1 cellular context compared by ENCODE assay signal in the genomic region with DNA sequence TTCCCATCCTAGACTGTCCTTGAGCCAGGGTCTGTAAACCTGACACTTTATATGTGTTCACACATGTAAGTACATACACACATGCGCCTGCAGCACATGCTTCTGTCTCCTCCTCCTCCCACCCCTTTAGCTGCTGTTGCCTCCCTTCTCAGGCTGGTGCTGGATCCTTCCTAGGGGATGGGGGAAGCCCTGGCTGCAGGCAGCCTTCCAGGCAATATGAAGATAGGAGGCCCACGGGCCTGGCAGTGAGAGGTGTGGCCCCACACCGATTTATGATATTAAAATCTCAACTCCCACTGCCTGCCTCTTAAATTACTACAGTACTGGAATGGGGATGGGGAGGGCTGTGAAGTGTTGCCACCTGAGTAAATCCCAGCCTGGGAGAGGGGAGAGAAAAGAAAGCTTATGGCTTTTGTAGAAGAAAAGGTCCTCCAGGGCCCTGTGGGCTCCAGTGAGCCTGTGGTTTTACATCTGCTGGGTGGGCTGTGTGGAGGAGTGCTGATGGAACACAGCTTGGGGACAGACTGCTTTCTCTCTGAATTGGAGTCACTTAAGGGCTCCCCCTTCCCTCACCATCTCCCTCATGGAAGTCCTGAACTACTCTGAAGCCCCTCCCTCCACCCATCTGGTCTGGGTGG.
TF ChIP-seq lines count a peak whose summit lies in the region.

No MANE protein-coding gene starts in this region.

TF ChIP-seq in H1, 55 proteins besides CTCF, POLR2A, EP300 and RAD21:
- TF ChIP-seq CTBP2 (IDR thresholded peaks at IDR 0.05; ENCODE audit: borderline replicate concordance, insufficient read depth, insufficient read length, low read length) = no peak
- no peak for TF ChIP-seq HDAC2 (IDR thresholded peaks at IDR 0.05; ENCODE audit: borderline replicate concordance in 1 of 2, low read depth in 2 of 2, low read length in 2 of 2)
- no peak for TF ChIP-seq TBP (IDR thresholded peaks at IDR 0.05; ENCODE audit: low read depth, low read length)
- TF ChIP-seq, protein P1, sequence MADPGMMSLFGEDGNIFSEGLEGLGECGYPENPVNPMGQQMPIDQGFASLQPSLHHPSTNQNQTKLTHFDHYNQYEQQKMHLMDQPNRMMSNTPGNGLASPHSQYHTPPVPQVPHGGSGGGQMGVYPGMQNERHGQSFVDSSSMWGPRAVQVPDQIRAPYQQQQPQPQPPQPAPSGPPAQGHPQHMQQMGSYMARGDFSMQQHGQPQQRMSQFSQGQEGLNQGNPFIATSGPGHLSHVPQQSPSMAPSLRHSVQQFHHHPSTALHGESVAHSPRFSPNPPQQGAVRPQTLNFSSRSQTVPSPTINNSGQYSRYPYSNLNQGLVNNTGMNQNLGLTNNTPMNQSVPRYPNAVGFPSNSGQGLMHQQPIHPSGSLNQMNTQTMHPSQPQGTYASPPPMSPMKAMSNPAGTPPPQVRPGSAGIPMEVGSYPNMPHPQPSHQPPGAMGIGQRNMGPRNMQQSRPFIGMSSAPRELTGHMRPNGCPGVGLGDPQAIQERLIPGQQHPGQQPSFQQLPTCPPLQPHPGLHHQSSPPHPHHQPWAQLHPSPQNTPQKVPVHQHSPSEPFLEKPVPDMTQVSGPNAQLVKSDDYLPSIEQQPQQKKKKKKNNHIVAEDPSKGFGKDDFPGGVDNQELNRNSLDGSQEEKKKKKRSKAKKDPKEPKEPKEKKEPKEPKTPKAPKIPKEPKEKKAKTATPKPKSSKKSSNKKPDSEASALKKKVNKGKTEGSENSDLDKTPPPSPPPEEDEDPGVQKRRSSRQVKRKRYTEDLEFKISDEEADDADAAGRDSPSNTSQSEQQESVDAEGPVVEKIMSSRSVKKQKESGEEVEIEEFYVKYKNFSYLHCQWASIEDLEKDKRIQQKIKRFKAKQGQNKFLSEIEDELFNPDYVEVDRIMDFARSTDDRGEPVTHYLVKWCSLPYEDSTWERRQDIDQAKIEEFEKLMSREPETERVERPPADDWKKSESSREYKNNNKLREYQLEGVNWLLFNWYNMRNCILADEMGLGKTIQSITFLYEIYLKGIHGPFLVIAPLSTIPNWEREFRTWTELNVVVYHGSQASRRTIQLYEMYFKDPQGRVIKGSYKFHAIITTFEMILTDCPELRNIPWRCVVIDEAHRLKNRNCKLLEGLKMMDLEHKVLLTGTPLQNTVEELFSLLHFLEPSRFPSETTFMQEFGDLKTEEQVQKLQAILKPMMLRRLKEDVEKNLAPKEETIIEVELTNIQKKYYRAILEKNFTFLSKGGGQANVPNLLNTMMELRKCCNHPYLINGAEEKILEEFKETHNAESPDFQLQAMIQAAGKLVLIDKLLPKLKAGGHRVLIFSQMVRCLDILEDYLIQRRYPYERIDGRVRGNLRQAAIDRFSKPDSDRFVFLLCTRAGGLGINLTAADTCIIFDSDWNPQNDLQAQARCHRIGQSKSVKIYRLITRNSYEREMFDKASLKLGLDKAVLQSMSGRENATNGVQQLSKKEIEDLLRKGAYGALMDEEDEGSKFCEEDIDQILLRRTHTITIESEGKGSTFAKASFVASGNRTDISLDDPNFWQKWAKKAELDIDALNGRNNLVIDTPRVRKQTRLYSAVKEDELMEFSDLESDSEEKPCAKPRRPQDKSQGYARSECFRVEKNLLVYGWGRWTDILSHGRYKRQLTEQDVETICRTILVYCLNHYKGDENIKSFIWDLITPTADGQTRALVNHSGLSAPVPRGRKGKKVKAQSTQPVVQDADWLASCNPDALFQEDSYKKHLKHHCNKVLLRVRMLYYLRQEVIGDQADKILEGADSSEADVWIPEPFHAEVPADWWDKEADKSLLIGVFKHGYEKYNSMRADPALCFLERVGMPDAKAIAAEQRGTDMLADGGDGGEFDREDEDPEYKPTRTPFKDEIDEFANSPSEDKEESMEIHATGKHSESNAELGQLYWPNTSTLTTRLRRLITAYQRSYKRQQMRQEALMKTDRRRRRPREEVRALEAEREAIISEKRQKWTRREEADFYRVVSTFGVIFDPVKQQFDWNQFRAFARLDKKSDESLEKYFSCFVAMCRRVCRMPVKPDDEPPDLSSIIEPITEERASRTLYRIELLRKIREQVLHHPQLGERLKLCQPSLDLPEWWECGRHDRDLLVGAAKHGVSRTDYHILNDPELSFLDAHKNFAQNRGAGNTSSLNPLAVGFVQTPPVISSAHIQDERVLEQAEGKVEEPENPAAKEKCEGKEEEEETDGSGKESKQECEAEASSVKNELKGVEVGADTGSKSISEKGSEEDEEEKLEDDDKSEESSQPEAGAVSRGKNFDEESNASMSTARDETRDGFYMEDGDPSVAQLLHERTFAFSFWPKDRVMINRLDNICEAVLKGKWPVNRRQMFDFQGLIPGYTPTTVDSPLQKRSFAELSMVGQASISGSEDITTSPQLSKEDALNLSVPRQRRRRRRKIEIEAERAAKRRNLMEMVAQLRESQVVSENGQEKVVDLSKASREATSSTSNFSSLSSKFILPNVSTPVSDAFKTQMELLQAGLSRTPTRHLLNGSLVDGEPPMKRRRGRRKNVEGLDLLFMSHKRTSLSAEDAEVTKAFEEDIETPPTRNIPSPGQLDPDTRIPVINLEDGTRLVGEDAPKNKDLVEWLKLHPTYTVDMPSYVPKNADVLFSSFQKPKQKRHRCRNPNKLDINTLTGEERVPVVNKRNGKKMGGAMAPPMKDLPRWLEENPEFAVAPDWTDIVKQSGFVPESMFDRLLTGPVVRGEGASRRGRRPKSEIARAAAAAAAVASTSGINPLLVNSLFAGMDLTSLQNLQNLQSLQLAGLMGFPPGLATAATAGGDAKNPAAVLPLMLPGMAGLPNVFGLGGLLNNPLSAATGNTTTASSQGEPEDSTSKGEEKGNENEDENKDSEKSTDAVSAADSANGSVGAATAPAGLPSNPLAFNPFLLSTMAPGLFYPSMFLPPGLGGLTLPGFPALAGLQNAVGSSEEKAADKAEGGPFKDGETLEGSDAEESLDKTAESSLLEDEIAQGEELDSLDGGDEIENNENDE (IDR thresholded peaks at IDR 0.05; ENCODE audit: insufficient replicate concordance, low read length) = no peak
- TF ChIP-seq EZH2 (IDR thresholded peaks at IDR 0.05; ENCODE audit: low read depth, low read length, severe bottlenecking) = no peak
- TF ChIP-seq SAP30 (IDR thresholded peaks at IDR 0.05; ENCODE audit: insufficient read depth, insufficient replicate concordance, low read length) = no peak
- TF ChIP-seq BACH1 (IDR thresholded peaks at IDR 0.05; ENCODE audit: low read length) = no peak
- TF ChIP-seq CHD2 (IDR thresholded peaks at IDR 0.05; ENCODE audit: low read length) = no peak
- no peak for TF ChIP-seq NRF1 (IDR thresholded peaks at IDR 0.05; ENCODE audit: low read depth, low read length)
- no peak for TF ChIP-seq CREB1 (IDR thresholded peaks at IDR 0.05)
- no peak for TF ChIP-seq NANOG (IDR thresholded peaks at IDR 0.05; ENCODE audit: insufficient read depth, low read depth, low read length, poor library complexity, severe bottlenecking)
- TF ChIP-seq EGR1 (IDR thresholded peaks at IDR 0.05; ENCODE audit: borderline replicate concordance, low read depth, low read length) = no peak
- TF ChIP-seq POLR2AphosphoS5 (IDR thresholded peaks at IDR 0.05; ENCODE audit: low read depth, low read length) = no peak
- TF ChIP-seq HDAC6 (IDR thresholded peaks at IDR 0.05; ENCODE audit: low read depth, low read length) = no peak
- no peak for TF ChIP-seq SUZ12 (IDR thresholded peaks at IDR 0.05; ENCODE audit: low read length)
- no peak for TF ChIP-seq SP1 (IDR thresholded peaks at IDR 0.05; ENCODE audit: low read depth, low read length)
- TF ChIP-seq TAF7 (optimal IDR thresholded peaks at IDR 0.05; ENCODE audit: borderline replicate concordance, low read depth, low read length) = no peak
- TF ChIP-seq, protein P2, sequence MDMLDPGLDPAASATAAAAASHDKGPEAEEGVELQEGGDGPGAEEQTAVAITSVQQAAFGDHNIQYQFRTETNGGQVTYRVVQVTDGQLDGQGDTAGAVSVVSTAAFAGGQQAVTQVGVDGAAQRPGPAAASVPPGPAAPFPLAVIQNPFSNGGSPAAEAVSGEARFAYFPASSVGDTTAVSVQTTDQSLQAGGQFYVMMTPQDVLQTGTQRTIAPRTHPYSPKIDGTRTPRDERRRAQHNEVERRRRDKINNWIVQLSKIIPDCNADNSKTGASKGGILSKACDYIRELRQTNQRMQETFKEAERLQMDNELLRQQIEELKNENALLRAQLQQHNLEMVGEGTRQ (IDR thresholded peaks at IDR 0.05; ENCODE audit: low read length) = no peak
- no peak for TF ChIP-seq KDM1A (IDR thresholded peaks at IDR 0.05; ENCODE audit: borderline replicate concordance, low read length)
- no peak for TF ChIP-seq SP2 (IDR thresholded peaks at IDR 0.05; ENCODE audit: low read length)
